ENCODE assay signal across 20 cellular contexts in the genomic region with DNA sequence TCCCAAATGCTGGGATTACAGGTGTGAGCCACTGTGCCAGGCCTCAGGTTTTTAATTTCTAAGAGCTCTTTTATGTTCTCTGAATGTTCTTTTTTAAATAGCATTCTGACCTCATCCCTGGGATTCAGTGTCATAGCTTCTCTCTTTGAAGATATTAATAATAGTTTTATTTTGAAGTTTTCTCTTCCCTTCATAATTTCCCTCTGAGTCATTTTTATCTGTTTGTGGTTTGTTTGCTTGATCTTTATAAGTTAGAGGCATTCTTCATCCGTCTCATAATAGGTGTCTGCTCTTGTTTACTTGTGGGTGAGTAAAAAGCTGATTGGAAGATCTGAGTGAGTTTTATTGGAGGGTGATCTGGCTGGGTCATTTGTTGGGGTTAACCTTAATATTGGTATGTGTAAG. TPM values are rescaled to one million over a fixed set of nuclear protein-coding genes. Genes with fewer than 3 reads are reported as not detected.
DNase-seq lines count a peak whose midpoint lies in the region; ATAC-seq, FAIRE-seq and TF ChIP-seq lines count a peak whose summit lies in the region.
"Had no signal": no experiment of that assay in that cellular context is flagged by ENCODE, and none has a peak within 500 bp of the region (broad histone marks: within the 10 kb centered on the region; RNA-seq: fewer than 3 reads in every experiment).

No MANE protein-coding gene starts in this region.

- peak overlapping the region; percentile 50; the same call in 1 of the 2 replicates for H2BK120ac ChIP-seq in IMR-90 (ENCODE audit: low read depth, low read length)

- H3K14ac ChIP-seq in IMR-90 (replicated peaks; ENCODE audit: low read depth, low read length) = no peak overlapping the region

- no peaks in the 10 kb centered on the region for H3K9me3 ChIP-seq in IMR-90 (ENCODE audit: control insufficient read depth, insufficient read depth, low read length)
- H3K9me3 ChIP-seq in keratinocyte (ENCODE audit: control insufficient read depth, low read depth, low read length) = no peaks in the 10 kb centered on the region
- no peaks in the 10 kb centered on the region for H3K9me3 ChIP-seq in small intestine (ENCODE audit: control insufficient read depth, low read depth)
- H3K9me3 ChIP-seq in CD8-positive, alpha-beta T cell (ENCODE audit: low read length) = no peaks in the 10 kb centered on the region
- H3K9me3 ChIP-seq: mucosa of descending colon had no signal

- in situ Hi-C loops in IMR-90 (cut with MboI; ENCODE audit: low sequenced_read_pairs) (no loop called here), astrocyte of the spinal cord (cut with HindIII; ENCODE audit: low sequenced_read_pairs) (no loop called here)

- dilution Hi-C loops in IMR-90 (cut with HindIII; ENCODE audit: low sequenced_read_pairs, unreplicated experiment) = no loop called here
- dilution Hi-C loops in keratinocyte (cut with MboI; ENCODE audit: extremely low pct_ligation_motif_present, low sequenced_read_pairs) = no loop called here

- H4K20me1 ChIP-seq in IMR-90 (ENCODE audit: insufficient read depth, low read length) (no peaks in the 10 kb centered on the region), keratinocyte (ENCODE audit: control insufficient read depth, extremely low read depth, insufficient read depth, low read length) (no peaks in the 10 kb centered on the region)

- H3K56ac ChIP-seq in IMR-90 (ENCODE audit: extremely low read depth, insufficient read depth, low read length) = no peak overlapping the region

- H2AFZ ChIP-seq in IMR-90 (replicated peaks; ENCODE audit: low read length, poor library complexity) (no peak overlapping the region), keratinocyte (ENCODE audit: control insufficient read depth, low read length) (no peak overlapping the region)

- no peaks in the 10 kb centered on the region for H3K36me3 Mint-ChIP-seq in CD8-positive, alpha-beta T cell
- H3K36me3 Mint-ChIP-seq: CD4-positive, alpha-beta memory T cell had no signal

- no peak overlapping the region for H3K23ac ChIP-seq in IMR-90 (ENCODE audit: low read depth, low read length)

- H3K4me2 ChIP-seq in IMR-90 (ENCODE audit: low read depth, low read length) (no peak overlapping the region), keratinocyte (ENCODE audit: control insufficient read depth, extremely low read depth, insufficient read depth, low read depth, low read length) (peak overlapping the region; percentile 1)

- no peak overlapping the region for H3K18ac ChIP-seq in IMR-90 (ENCODE audit: low read depth, low read length)

- no peaks in the 10 kb centered on the region for H3K79me2 ChIP-seq in keratinocyte (ENCODE audit: control insufficient read depth, insufficient read depth, low read length)

- H4K91ac ChIP-seq in IMR-90 (ENCODE audit: insufficient read depth, low read depth, low read length) = no peak overlapping the region

- no peak overlapping the region for H2AK9ac ChIP-seq in IMR-90 (replicated peaks; ENCODE audit: low read depth, low read length, poor library complexity)

- H3K9me3 Mint-ChIP-seq in CD8-positive, alpha-beta T cell = no peaks in the 10 kb centered on the region
- H3K9me3 Mint-ChIP-seq: activated naive CD8-positive, alpha-beta T cell treated with anti-CD3 and anti-CD28 coated beads, Interleukin-2, amount 50 U/mL, for 24 hours had no signal

- CTCF ChIA-PET in IMR-90 (lab: Yijun Ruan, JAX) = no interaction called here
- CTCF ChIA-PET in CD8-positive, alpha-beta T cell (lab: Charles Lee) = interaction anchor here (1.1 kb wide), 1 partner anchor 12 kb away, joined by 3 read pairs; the partner anchor contains the start of gene MAMDC2

- no peak overlapping the region for H4K8ac ChIP-seq in IMR-90 (ENCODE audit: low read depth in 2 of 2, low read length in 2 of 2)

- TF ChIP-seq CTCF in IMR-90 (conservative IDR thresholded peaks at IDR 0.05; ENCODE audit: low read depth, low read length) (no peak), astrocyte of the spinal cord (IDR thresholded peaks at IDR 0.05; ENCODE audit: low read depth, low read length) (no peak), keratinocyte (optimal IDR thresholded peaks at IDR 0.05 in 1 of 3, IDR thresholded peaks at IDR 0.05 in 1 of 3, conservative IDR thresholded peaks at IDR 0.05 in 1 of 3; ENCODE audit: extremely low read depth in 1 of 3, insufficient read depth in 2 of 3, low read length in 3 of 3) (no peak)
- TF ChIP-seq CTCF in CD8-positive, alpha-beta T cell (IDR thresholded peaks at IDR 0.05) = no peak

- H2BK5ac ChIP-seq in IMR-90 (ENCODE audit: low read depth, low read length, poor library complexity, severe bottlenecking) = no peak overlapping the region

- H2AK5ac ChIP-seq in IMR-90 (ENCODE audit: low read depth, low read length) = no peak overlapping the region

- no CpG with 5 or more reads among the region's 1 CpG for WGBS in IMR-90 (ENCODE audit: extremely low coverage in 2 of 2, insufficient read length in 1 of 2), 2 experiments
- WGBS in small intestine, 3 donors = 23 to 39% (median 25%) methylated on average over 1 of the region's 1 CpG

- no peak overlapping the region for H3K27ac Mint-ChIP-seq in CD8-positive, alpha-beta T cell
- H3K27ac Mint-ChIP-seq: activated CD8-positive, alpha-beta T cell treated with anti-CD3 and anti-CD28 coated beads, Interleukin-2, amount 10 ng/mL, durations not matched to agents 7 days and 5 days; activated naive CD8-positive, alpha-beta T cell treated with anti-CD3 and anti-CD28 coated beads, Interleukin-2, amount 50 U/mL, for 24 hours; CD4-positive, alpha-beta memory T cell; WTC11 had no signal

- ATAC-seq in IMR-90 (ENCODE audit: low read depth) (peak; percentile 44; the same call in 1 of the 2 replicates), GM21737 (IDR thresholded peaks at IDR 0.05; ENCODE audit: unreplicated experiment) (no peak), HG03342 (IDR thresholded peaks at IDR 0.05; ENCODE audit: unreplicated experiment) (no peak)
- ATAC-seq in CD8-positive, alpha-beta T cell = no peak
- ATAC-seq: activated CD8-positive, alpha-beta T cell treated with anti-CD3 and anti-CD28 coated beads, Interleukin-2, amount 10 ng/mL, durations not matched to agents 7 days and 5 days; activated naive CD8-positive, alpha-beta T cell treated with anti-CD3 and anti-CD28 coated beads, Interleukin-2, amount 50 U/mL, for 24 hours; left lobe of liver; mucosa of descending colon; right cardiac atrium; WTC11 had no signal

- DNase-seq in COLO829 (ENCODE audit: low spot score) = peak; percentile 74
- peak; percentile 68 for DNase-seq in IMR-90
- DNase-seq in astrocyte of the spinal cord (ENCODE audit: low read depth, low spot score) = peak; percentile 79
- no peak for DNase-seq in keratinocyte (ENCODE audit: low read depth, low spot score)
- DNase-seq in small intestine = no peak
- no peak for DNase-seq in CD8-positive, alpha-beta T cell
- DNase-seq: activated CD8-positive, alpha-beta T cell treated with anti-CD3 and anti-CD28 coated beads, Interleukin-2, amount 10 ng/mL, durations not matched to agents 7 days and 5 days; activated naive CD8-positive, alpha-beta T cell treated with anti-CD3 and anti-CD28 coated beads, Interleukin-2, amount 50 U/mL, for 24 hours; caudate nucleus; CD4-positive, alpha-beta memory T cell; effector CD8-positive, alpha-beta T cell; mucosa of descending colon; NCI-H1436 treated with DMSO at 0.1 percent for 48 hours; right cardiac atrium; Right ventricle myocardium superior had no signal

- intact Hi-C loops in IMR-90 (cut with micrococcal nuclease) = no loop called here
- intact Hi-C loops in CD8-positive, alpha-beta T cell (cut with DNase I, micrococcal nuclease) = no loop called here

- H3K4me1 ChIP-seq in IMR-90 (ENCODE audit: control insufficient read depth, insufficient read depth, low read length) (no peaks in the 10 kb centered on the region), keratinocyte (ENCODE audit: control insufficient read depth, extremely low read depth, insufficient read depth, low read length) (peaks cover 15% of the 10 kb centered on the region), small intestine (ENCODE audit: control insufficient read depth in 2 of 2, insufficient read depth in 1 of 2, low read depth in 1 of 2, low read length in 1 of 2) (no peaks in the 10 kb centered on the region)
- no peaks in the 10 kb centered on the region for H3K4me1 ChIP-seq in CD8-positive, alpha-beta T cell (ENCODE audit: insufficient read depth, low read length)

- H3K9me1 ChIP-seq in IMR-90 (ENCODE audit: insufficient read depth, low read length) (no peaks in the 10 kb centered on the region), keratinocyte (ENCODE audit: control insufficient read depth, extremely low read depth, insufficient read depth, low read length) (no peaks in the 10 kb centered on the region)

- POLR2A ChIA-PET in IMR-90 (lab: Charles Lee; ENCODE audit: unreplicated experiment) = no interaction called here
- POLR2A ChIA-PET in CD8-positive, alpha-beta T cell (lab: Charles Lee) = no interaction called here

- H4K5ac ChIP-seq in IMR-90 (ENCODE audit: low read depth, low read length) = no peak overlapping the region

- FAIRE-seq in keratinocyte (lab: Jason Lieb, UNC) = peak; percentile 64
- FAIRE-seq in small intestine (lab: Jason Lieb, UNC) = no peak

- no peak overlapping the region for H3K9ac ChIP-seq in IMR-90 (ENCODE audit: low read depth, low read length)
- no peak overlapping the region for H3K9ac ChIP-seq in keratinocyte (ENCODE audit: control insufficient read depth, extremely low read depth, insufficient read depth, low read length)

- H3K27ac ChIP-seq in IMR-90 (ENCODE audit: insufficient read depth, low read length) (no peak overlapping the region), keratinocyte (ENCODE audit: control insufficient read depth, insufficient read depth, low read length) (peak overlapping the region; percentile 41), small intestine (ENCODE audit: low read depth in 1 of 2, low read length in 1 of 2) (no peak overlapping the region)
- H3K27ac ChIP-seq in CD8-positive, alpha-beta T cell (ENCODE audit: low read depth, low read length) = no peak overlapping the region

- no peak overlapping the region for H3K4me3 ChIP-seq in IMR-90 (ENCODE audit: insufficient read depth, low read depth, low read length)
- no peak overlapping the region for H3K4me3 ChIP-seq in astrocyte of the spinal cord (ENCODE audit: low read depth, low read length)
- no peak overlapping the region for H3K4me3 ChIP-seq in keratinocyte (ENCODE audit: control insufficient read depth in 2 of 3, extremely low read depth in 1 of 3, insufficient read depth in 2 of 3, low read depth in 1 of 3, low read length in 3 of 3)
- no peak overlapping the region for H3K4me3 ChIP-seq in small intestine (ENCODE audit: low read depth in 1 of 2, low read length in 2 of 2)
- H3K4me3 ChIP-seq in CD8-positive, alpha-beta T cell (ENCODE audit: low read depth, low read length) = no peak overlapping the region
- H3K4me3 ChIP-seq: mucosa of descending colon had no signal

- no peak overlapping the region for H3K4me3 Mint-ChIP-seq in CD8-positive, alpha-beta T cell
- H3K4me3 Mint-ChIP-seq: activated CD8-positive, alpha-beta T cell treated with anti-CD3 and anti-CD28 coated beads, Interleukin-2, amount 10 ng/mL, durations not matched to agents 7 days and 5 days; activated naive CD8-positive, alpha-beta T cell treated with anti-CD3 and anti-CD28 coated beads, Interleukin-2, amount 50 U/mL, for 24 hours; CD4-positive, alpha-beta memory T cell; WTC11 had no signal

- BruUV-seq in IMR-90 (replicated peaks; lab: Mats Ljungman, UMichigan) = no TSS peak

- no peak overlapping the region for H2BK15ac ChIP-seq in IMR-90 (ENCODE audit: low read depth, low read length)

- TF ChIP-seq RAD21 in IMR-90 (IDR thresholded peaks at IDR 0.05; ENCODE audit: low read length) = no peak

- no peaks in the 10 kb centered on the region for H3K79me1 ChIP-seq in IMR-90 (ENCODE audit: low read depth in 1 of 2, low read length in 2 of 2)

- no peaks in the 10 kb centered on the region for H3K4me1 Mint-ChIP-seq in CD8-positive, alpha-beta T cell (ENCODE audit: low read depth)
- H3K4me1 Mint-ChIP-seq: activated naive CD8-positive, alpha-beta T cell treated with anti-CD3 and anti-CD28 coated beads, Interleukin-2, amount 50 U/mL, for 24 hours; CD4-positive, alpha-beta memory T cell had no signal

- TF ChIP-seq POLR2A in IMR-90 (IDR thresholded peaks at IDR 0.05; ENCODE audit: low read depth, low read length) = no peak

- no peak overlapping the region for H3K4ac ChIP-seq in IMR-90 (ENCODE audit: low read depth, low read length)

- H3K36me3 ChIP-seq in IMR-90 (ENCODE audit: control insufficient read depth, insufficient read depth, low read length) = no peaks in the 10 kb centered on the region
- no peaks in the 10 kb centered on the region for H3K36me3 ChIP-seq in keratinocyte (ENCODE audit: control insufficient read depth in 2 of 2, extremely low read depth in 1 of 2, insufficient read depth in 2 of 2, low read length in 2 of 2)
- no peaks in the 10 kb centered on the region for H3K36me3 ChIP-seq in small intestine (ENCODE audit: control insufficient read depth in 2 of 2, insufficient read depth in 2 of 2, low read length in 2 of 2)
- no peaks in the 10 kb centered on the region for H3K36me3 ChIP-seq in CD8-positive, alpha-beta T cell (ENCODE audit: insufficient read depth, low read length)

- no peak overlapping the region for H2BK20ac ChIP-seq in IMR-90 (ENCODE audit: low read depth, low read length)

- peaks cover 14% of the 10 kb centered on the region for H3K27me3 Mint-ChIP-seq in CD8-positive, alpha-beta T cell (ENCODE audit: low read depth)

- H3K27me3 ChIP-seq in IMR-90 (ENCODE audit: control insufficient read depth, insufficient read depth, low read length) (no peaks in the 10 kb centered on the region), keratinocyte (ENCODE audit: control insufficient read depth, extremely low read depth, insufficient read depth, low read length) (no peaks in the 10 kb centered on the region), small intestine (ENCODE audit: control insufficient read depth in 2 of 2, insufficient read depth in 2 of 2, low read length in 2 of 2) (no peaks in the 10 kb centered on the region)
- H3K27me3 ChIP-seq in CD8-positive, alpha-beta T cell (ENCODE audit: insufficient read depth, low read length) = no peaks in the 10 kb centered on the region

RNA-seq across cellular contexts. Expression of gene MAMDC2, which starts 12.5 kb away (rescaled TPM):
- total RNA-seq in IMR-90 (2012; rRNA removed) = 5.0 and 5.6 TPM in 2 replicates
- polyA plus RNA-seq in IMR-90 (2012; rRNA removed) = 5.0 and 5.2 TPM in 2 replicates
- 1.2 and 2.8 TPM in 2 replicates for polyA plus RNA-seq in IMR-90 (2012; cell fraction: cytosol; rRNA removed)
- 1.3 and 3.5 TPM in 2 replicates for polyA plus RNA-seq in IMR-90 (2012; cell fraction: nucleus; rRNA removed; ENCODE audit: low replicate concordance)
- 1.3 to 8.2 TPM (median 4.2 TPM) in 3 replicates for polyA plus RNA-seq in keratinocyte
- 0.21 TPM for polyA plus RNA-seq in keratinocyte (2011; ENCODE audit: low read depth)
- polyA plus RNA-seq in keratinocyte (2011; cell fraction: cytosol; rRNA removed) = 0.83 and 1.1 TPM in 2 replicates
- 3.7 and 4.0 TPM in 2 replicates for polyA plus RNA-seq in keratinocyte (2011; cell fraction: nucleus; rRNA removed)
- polyA plus RNA-seq in keratinocyte (2012; ENCODE audit: low replicate concordance) = 0.31 and 6.7 TPM in 2 replicates
- 2.0 to 4.7 TPM (median 4.4 TPM) in 3 replicates for polyA minus RNA-seq in keratinocyte
- 1.5 TPM for polyA minus RNA-seq in keratinocyte (2011; cell fraction: cytosol; rRNA and poly(A)+ RNA removed)
- polyA minus RNA-seq in keratinocyte (2011; cell fraction: nucleus; rRNA and poly(A)+ RNA removed) = 3.3 and 4.8 TPM in 2 replicates
- 10 to 100 TPM in 1 of 3 donors, 1 to 10 TPM in 1, not detected in 1; 1.1 to 13.0 TPM for polyA plus RNA-seq in small intestine
- total RNA-seq in CD8-positive, alpha-beta T cell = not detected
- total RNA-seq: activated CD8-positive, alpha-beta T cell treated with anti-CD3 and anti-CD28 coated beads, Interleukin-2, amount 10 ng/mL, durations not matched to agents 7 days and 5 days; CD4-positive, alpha-beta memory T cell; T-helper 1 cell treated with Interleukin-12 subunit alpha and Interleukin-12 subunit beta and Interleukin-4 antibody, amounts not matched to agents 30 ng/mL and 1 ng/mL, for 36 hours had no signal
- polyA plus RNA-seq: CD4-positive, alpha-beta memory T cell had no signal

Comparison
In these comparisons a context has a peak if more than half of its experiments do, and no peak if none do; other contexts are left out.
1. DNase-seq: peak in COLO829 (single experiment), IMR-90 (single experiment) and astrocyte of the spinal cord (single experiment); none in keratinocyte (single experiment), small intestine (single experiment) and CD8-positive, alpha-beta T cell (0 of 7).